17 cellular contexts compared by ENCODE assay signal in the genomic region with DNA sequence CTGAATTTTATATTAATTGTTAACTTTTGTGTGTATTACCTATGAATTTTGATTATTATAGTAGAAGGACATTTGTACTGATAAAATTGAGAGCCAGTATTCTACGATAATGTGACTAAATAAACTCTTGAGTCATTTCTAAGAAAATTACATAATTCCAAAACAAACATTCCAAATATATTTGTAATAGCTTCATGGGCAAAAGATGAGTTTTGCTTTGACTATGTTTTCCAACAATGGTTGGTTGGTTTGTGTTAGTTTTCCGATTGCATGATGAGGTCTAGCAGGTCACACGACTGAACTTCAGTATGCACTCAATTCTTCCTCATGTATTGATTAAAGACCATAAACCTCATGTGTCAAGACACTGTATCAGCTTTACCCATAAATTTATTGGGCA.
DNase-seq lines count a peak whose midpoint lies in the region; ATAC-seq, FAIRE-seq and TF ChIP-seq lines count a peak whose summit lies in the region.
"Had no signal": no experiment of that assay in that cellular context is flagged by ENCODE, and none has a peak within 500 bp of the region (broad histone marks: within the 10 kb centered on the region; RNA-seq: fewer than 3 reads in every experiment).

No MANE protein-coding gene starts in this region.

- no peak overlapping the region for H3K9ac ChIP-seq in PC-3 (ENCODE audit: low read length)
- H3K9ac ChIP-seq: neural progenitor cell had no signal

- H3K9me3 ChIP-seq in PC-3 (ENCODE audit: low read length), result no peaks in the 10 kb centered on the region

- H2AFZ ChIP-seq in PC-3 (ENCODE audit: low read length), result no peak overlapping the region
- H2AFZ ChIP-seq: neural progenitor cell had no signal

- BruUV-seq in PC-3 (replicated peaks; lab: Mats Ljungman, UMichigan), result no TSS peak

- CTCF ChIA-PET in PC-3 (lab: Charles Lee), result no interaction called here

- ATAC-seq in PC-3, result peak; percentile 83
- ATAC-seq in stimulated activated naive CD8-positive, alpha-beta T cell treated with anti-CD3 and anti-CD28 coated beads, Interleukin-15, Interleukin-2, amounts not matched to agents 100 U/mL and 50 U/mL, for 24 hours, result no peak
- no peak for ATAC-seq in HG03378 (IDR thresholded peaks at IDR 0.05; ENCODE audit: unreplicated experiment)
- no peak for ATAC-seq in GM18868 (IDR thresholded peaks at IDR 0.05; ENCODE audit: unreplicated experiment)
- ATAC-seq: activated CD4-positive, CD25-positive, alpha-beta regulatory T cell treated with anti-CD3 and anti-CD28 coated beads, Interleukin-2, amount 50 U/mL, for 24 hours; stimulated activated naive B cell treated with anti-CD40 and anti-IgM and Interleukin-4, amounts not matched to agents 10 μg/mL and 1 μg/mL and 100 μg/mL, for 72 hours had no signal

- POLR2A ChIA-PET in PC-3 (lab: Charles Lee; ENCODE audit: unreplicated experiment), result interaction anchor here (0.6 kb wide), 1 partner anchor 252 kb away, joined by 3 read pairs; no protein-coding TSS in a partner anchor

- H4K20me1 ChIP-seq in PC-3 (ENCODE audit: low read length), result no peaks in the 10 kb centered on the region

- peak; percentile 58 for FAIRE-seq in endometrium (lab: Jason Lieb, UNC)
- FAIRE-seq: D721Med had no signal

- no peaks in the 10 kb centered on the region for H3K79me2 ChIP-seq in PC-3 (ENCODE audit: low read length)

- H3K4me3 ChIP-seq in AG10803 (ENCODE audit: low read length) (no peak overlapping the region), PC-3 (ENCODE audit: low read length) (no peak overlapping the region)
- H3K4me3 ChIP-seq: lung, neural progenitor cell had no signal

- intact Hi-C loops in PC-3 (cut with micrococcal nuclease), result no loop called here

- TF ChIP-seq CTCF in AG10803 (conservative IDR thresholded peaks at IDR 0.05; ENCODE audit: low read length) (no peak), PC-3 (conservative IDR thresholded peaks at IDR 0.05; ENCODE audit: low read depth, low read length) (no peak)

- no peaks in the 10 kb centered on the region for H3K27me3 ChIP-seq in PC-3 (ENCODE audit: low read length)
- H3K27me3 ChIP-seq: neural progenitor cell had no signal

- peak; percentile 76 for DNase-seq in AG10803 (ENCODE audit: low read depth)
- DNase-seq in PC-3, result peak; percentile 89
- peak; percentile 41 for DNase-seq in myocyte (ENCODE audit: low read depth)
- no peak for DNase-seq in stimulated activated naive CD8-positive, alpha-beta T cell treated with anti-CD3 and anti-CD28 coated beads, Interleukin-15, Interleukin-2, amounts not matched to agents 100 U/mL and 50 U/mL, for 24 hours
- DNase-seq in H4 (ENCODE audit: low spot score), result no peak
- DNase-seq: AML-193; cerebellar nuclear complex; NCI-H1092 treated with DMSO at 0.1 percent for 48 hours; NCI-H510A treated with DMSO at 0.1 percent for 48 hours; stimulated activated naive B cell treated with anti-CD40 and anti-IgM and Interleukin-4, amounts not matched to agents 10 μg/mL and 1 μg/mL and 100 μg/mL, for 72 hours had no signal

- peaks cover 40% of the 10 kb centered on the region for H3K4me1 ChIP-seq in PC-3 (ENCODE audit: insufficient read depth, low read length)
- H3K4me1 ChIP-seq: neural progenitor cell had no signal

- H3K9me2 ChIP-seq in PC-3 (replicated peaks; ENCODE audit: low read length), result no peaks in the 10 kb centered on the region

- H3K4me2 ChIP-seq in PC-3 (ENCODE audit: low read length), result peak overlapping the region; percentile 56
- H3K4me2 ChIP-seq: neural progenitor cell had no signal

- no peaks in the 10 kb centered on the region for H3K36me3 ChIP-seq in PC-3 (ENCODE audit: low read depth, low read length)
- H3K36me3 ChIP-seq: neural progenitor cell had no signal

- peak overlapping the region; percentile 85 for H3K27ac ChIP-seq in PC-3 (ENCODE audit: low read length)
- H3K27ac ChIP-seq: neural progenitor cell had no signal

- peaks cover 9% of the 10 kb centered on the region for H3F3A ChIP-seq in PC-3 (ENCODE audit: low read length, unreplicated experiment)

Comparison
In these comparisons a context has a peak if more than half of its experiments do, and no peak if none do; other contexts are left out.
1. DNase-seq: peak in AG10803 (single experiment), PC-3 (single experiment) and myocyte (single experiment); none in stimulated activated naive CD8-positive, alpha-beta T cell treated with anti-CD3 and anti-CD28 coated beads, Interleukin-15, Interleukin-2, amounts not matched to agents 100 U/mL and 50 U/mL, for 24 hours (single experiment) and H4 (single experiment).